25 cellular contexts compared by ENCODE assay signal in genomic region chr1:24253569-24253968, GRCh38.
DNase-seq lines count a peak whose midpoint lies in the region; ATAC-seq and TF ChIP-seq lines count a peak whose summit lies in the region.
"Had no signal": no experiment of that assay in that cellular context is flagged by ENCODE, and none has a peak within 500 bp of the region (broad histone marks: within the 10 kb centered on the region; RNA-seq: fewer than 3 reads in every experiment).

No MANE protein-coding gene starts in this region.

- TF ChIP-seq POLR2A in thyroid gland (IDR thresholded peaks at IDR 0.05), result no peak

- intact Hi-C loops in thyroid gland (cut with DNase I), result no loop called here

- no peaks in the 10 kb centered on the region for H3K9me3 ChIP-seq in thyroid gland
- H3K9me3 ChIP-seq: breast epithelium, lower lobe of right lung, mucosa of descending colon, thoracic aorta had no signal

- ATAC-seq in HG02588 (IDR thresholded peaks at IDR 0.05; ENCODE audit: unreplicated experiment), result no peak
- ATAC-seq in HG02981 (IDR thresholded peaks at IDR 0.05; ENCODE audit: unreplicated experiment), result no peak
- ATAC-seq: lower lobe of right lung, mucosa of descending colon, right cardiac atrium had no signal

- H3K27ac ChIP-seq in thyroid gland, result no peak overlapping the region
- H3K27ac ChIP-seq: breast epithelium, lower lobe of right lung, parathyroid adenoma, thoracic aorta had no signal

- H3K36me3 ChIP-seq in thyroid gland, result no peaks in the 10 kb centered on the region
- H3K36me3 ChIP-seq: breast epithelium, lower lobe of right lung, thoracic aorta had no signal

- H3K4me3 ChIP-seq in GM12875 (ENCODE audit: low read depth, low read length), result no peak overlapping the region
- no peak overlapping the region for H3K4me3 ChIP-seq in epithelial cell of proximal tubule (ENCODE audit: low read depth, low read length)
- H3K4me3 ChIP-seq in thyroid gland (replicated peaks in 1 of 3), result no peak overlapping the region
- H3K4me3 ChIP-seq: breast epithelium, lower lobe of right lung, mucosa of descending colon, thoracic aorta had no signal

- 99 to 100% methylated on average over 2 to 6 of the region's 6 CpGs for WGBS in thyroid gland, 2 donors

- TF ChIP-seq CTCF in GM12875 (IDR thresholded peaks at IDR 0.05; ENCODE audit: borderline replicate concordance, insufficient read depth, low read depth, low read length) (peak; percentile 55), epithelial cell of proximal tubule (conservative IDR thresholded peaks at IDR 0.05; ENCODE audit: low read depth, low read length) (peak; percentile 27), thyroid gland (IDR thresholded peaks at IDR 0.05) (no peak)

- peak; percentile 12 for DNase-seq in NAMALWA (ENCODE audit: low spot score)
- DNase-seq in epithelial cell of proximal tubule (ENCODE audit: low read depth), result no peak
- no peak for DNase-seq in thyroid gland
- no peak for DNase-seq in NCI-H748 (lab: John Stamatoyannopoulos, UW; ENCODE audit: unreplicated experiment)
- DNase-seq: activated B cell treated with CpG ODN at 0.5 μM for 24 hours; activated naive CD4-positive, alpha-beta T cell treated with anti-CD3 and anti-CD28 coated beads, Interleukin-2, amount 50 U/mL, for 16 hours; amygdala; CD4-positive, alpha-beta T cell; kidney; lower lobe of right lung; mucosa of descending colon; NCI-H1092; NCI-H187 treated with DMSO at 0.1 percent for 48 hours; NCI-H82; right cardiac atrium; Right ventricle myocardium superior; stimulated activated CD4-positive, alpha-beta T cell treated with anti-CD3 and anti-CD28 coated beads, Interleukin-4, amount 100 ng/mL, for 24 hours; stimulated activated naive CD4-positive, alpha-beta T cell treated with Interleukin-2 at 50 U/mL for 16 hours; T-helper 9 cell had no signal

- peaks cover 0 to 11% of the 10 kb centered on the region in 2 donors for H3K4me1 ChIP-seq in thyroid gland
- H3K4me1 ChIP-seq: breast epithelium, lower lobe of right lung, parathyroid adenoma had no signal

- H3K27me3 ChIP-seq in thyroid gland, result no peaks in the 10 kb centered on the region
- H3K27me3 ChIP-seq: breast epithelium had no signal

Comparison
In these comparisons a context has a peak if more than half of its experiments do, and no peak if none do; other contexts are left out.
1. CTCF ChIP-seq: peak in GM12875 (single experiment) and epithelial cell of proximal tubule (single experiment); none in thyroid gland (0 of 6).